In the genomic region with DNA sequence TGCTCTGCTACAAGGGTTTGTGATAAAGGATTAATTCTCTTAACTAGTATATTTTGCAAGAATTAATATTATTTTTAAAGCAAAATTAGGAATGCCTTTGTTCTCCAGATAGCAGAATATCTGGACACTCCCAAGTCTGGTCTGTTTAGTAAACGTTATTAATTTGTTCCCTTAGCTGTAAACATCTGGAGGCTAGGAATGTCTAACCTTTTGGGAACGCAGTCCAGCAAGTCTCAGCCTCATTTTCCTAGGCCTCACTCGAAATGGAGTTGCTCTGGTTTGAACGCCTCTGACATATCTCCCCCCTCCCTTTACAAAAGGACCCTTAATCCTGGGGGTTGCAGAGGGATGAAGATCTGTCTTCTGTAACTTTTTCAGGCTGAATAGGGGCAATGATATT, we compare ENCODE assay signal across 32 cellular contexts. TPM values are rescaled to one million over a fixed set of nuclear protein-coding genes. Genes with fewer than 3 reads are reported as not detected.
"Had no signal": no experiment of that assay in that cellular context is flagged by ENCODE, and none has a peak within 500 bp of the region (broad histone marks: within the 10 kb centered on the region; RNA-seq: fewer than 3 reads in every experiment).

No MANE protein-coding gene starts in this region.

- DNase-seq: activated effector memory CD4-positive, alpha-beta T cell treated with anti-CD3 and anti-CD28 coated beads, Interleukin-2, amount 50 U/mL, for 16 hours; activated effector memory CD4-positive, alpha-beta T cell treated with Interleukin-2 at 50 U/mL for 16 hours; activated gamma-delta T cell; activated gamma-delta T cell treated with Interleukin-2 at 50 U/mL for 16 hours; activated naive CD4-positive, alpha-beta T cell; activated naive CD4-positive, alpha-beta T cell treated with anti-CD3 and anti-CD28 coated beads for 36 hours; activated naive CD4-positive, alpha-beta T cell treated with anti-CD3 and anti-CD28 coated beads, Interleukin-2, amount 10 ng/mL, durations not matched to agents 7 days and 5 days; activated naive CD4-positive, alpha-beta T cell treated with anti-CD3 and anti-CD28 coated beads, Interleukin-2, amount 50 U/mL, for 16 hours; activated naive CD4-positive, alpha-beta T cell treated with Interleukin-2 at 50 U/mL for 16 hours; activated naive CD8-positive, alpha-beta T cell treated with anti-CD3 and anti-CD28 coated beads for 36 hours; activated naive CD8-positive, alpha-beta T cell treated with anti-CD3 and anti-CD28 coated beads, Interleukin-2, amount 10 ng/mL, durations not matched to agents 7 days and 5 days; activated naive CD8-positive, alpha-beta T cell treated with anti-CD3 and anti-CD28 coated beads, Interleukin-2, amount 50 U/mL, for 24 hours; activated T-cell treated with anti-CD3 and anti-CD28 coated beads, Interleukin-2, amount 50 U/mL, for 1 hour; activated T-cell treated with anti-CD3 and anti-CD28 coated beads, Interleukin-2, amount 50 U/mL, for 24 hours; activated T-cell treated with anti-CD3 and anti-CD28 coated beads, Interleukin-2, amount 50 U/mL, for 4 hours; activated T-cell treated with anti-CD3 and anti-CD28 coated beads, Interleukin-2, amount 50 U/mL, for 48 hours; activated T-cell treated with anti-CD3 and anti-CD28 coated beads, Interleukin-2, amount 50 U/mL, for 72 hours; adrenal gland; amniotic stem cell; amygdala; anterior cingulate cortex; aorta; body of pancreas; brain microvascular endothelial cell; caudate nucleus; central memory CD4-positive, alpha-beta T cell; cerebellar nuclear complex had no signal

- H3K4me1 ChIP-seq: adrenal gland, ascending aorta, body of pancreas, breast epithelium had no signal

- H3K27me3 ChIP-seq: adrenal gland, ascending aorta, body of pancreas, brain microvascular endothelial cell, breast epithelium, cardiac muscle cell had no signal

- H3K36me3 ChIP-seq: adrenal gland, ascending aorta, brain microvascular endothelial cell, breast epithelium, cardiac muscle cell had no signal

- FAIRE-seq: astrocyte, bronchial epithelial cell had no signal

- H3K9me3 ChIP-seq: adrenal gland had no signal

- H3K27ac ChIP-seq: adrenal gland, ascending aorta, body of pancreas, brain microvascular endothelial cell, breast epithelium, cardiac muscle cell had no signal

- H3K4me3 ChIP-seq: adrenal gland, ascending aorta, body of pancreas, breast epithelium, cardiac muscle cell had no signal

RNA-seq across cellular contexts. Expression of gene WNT7A, which starts 59.3 kb away (rescaled TPM):
- polyA plus RNA-seq: adrenal gland, aorta, cardiac muscle cell had no signal
